ENCODE assay signal across 26 cellular contexts in genomic region chr20:24970743-24971142, GRCh38. TPM values are rescaled to one million over a fixed set of nuclear protein-coding genes. Genes with fewer than 3 reads are reported as not detected.
DNase-seq lines count a peak whose midpoint lies in the region; ATAC-seq and TF ChIP-seq lines count a peak whose summit lies in the region.
"Had no signal": no experiment of that assay in that cellular context is flagged by ENCODE, and none has a peak within 500 bp of the region (broad histone marks: within the 10 kb centered on the region; RNA-seq: fewer than 3 reads in every experiment).

No MANE protein-coding gene starts in this region.

- 93% methylated on average over 7 of the region's 7 CpGs for WGBS in suprapubic skin

- CTCF ChIA-PET in activated CD4-positive, alpha-beta memory T cell treated with anti-CD3 and anti-CD28 coated beads, Interleukin-2, amount 10 ng/mL, durations not matched to agents 7 days and 5 days (lab: Charles Lee), result no interaction called here
- CTCF ChIA-PET in activated CD4-positive, alpha-beta memory T cell treated with anti-CD3 and anti-CD28 coated beads for 36 hours (lab: Charles Lee), result no interaction called here

- intact Hi-C loops in activated CD4-positive, alpha-beta memory T cell treated with anti-CD3 and anti-CD28 coated beads for 36 hours (cut with micrococcal nuclease), result no loop called here

- no peak for TF ChIP-seq POLR2A in suprapubic skin (IDR thresholded peaks at IDR 0.05)

- H3K4me1 ChIP-seq in suprapubic skin, result no peaks in the 10 kb centered on the region
- H3K4me1 ChIP-seq: esophagus muscularis mucosa, gastrocnemius medialis had no signal

- H3K4me3 ChIP-seq in suprapubic skin, result no peak overlapping the region
- H3K4me3 ChIP-seq: esophagus muscularis mucosa, gastrocnemius medialis, MG63, psoas muscle had no signal

- H3K27me3 ChIP-seq in suprapubic skin, result no peaks in the 10 kb centered on the region
- H3K27me3 ChIP-seq: esophagus muscularis mucosa, gastrocnemius medialis, MG63 had no signal

- no peak for TF ChIP-seq EP300 in suprapubic skin (IDR thresholded peaks at IDR 0.05)

- H3K4me3 Mint-ChIP-seq in activated CD4-positive, alpha-beta memory T cell treated with anti-CD3 and anti-CD28 coated beads, Interleukin-2, amount 10 ng/mL, durations not matched to agents 7 days and 5 days, result no peak overlapping the region
- H3K4me3 Mint-ChIP-seq in activated CD4-positive, alpha-beta memory T cell treated with anti-CD3 and anti-CD28 coated beads for 36 hours, result no peak overlapping the region
- no peak overlapping the region for H3K4me3 Mint-ChIP-seq in T-helper 17 cell
- peak overlapping the region in 2 of 8 donors; percentile 2 to 10 for H3K4me3 Mint-ChIP-seq in naive B cell
- H3K4me3 Mint-ChIP-seq in progenitor cell of endocrine pancreas (ENCODE audit: low read depth), result no peak overlapping the region
- H3K4me3 Mint-ChIP-seq: activated naive CD4-positive, alpha-beta T cell treated with anti-CD3 and anti-CD28 coated beads for 36 hours; IgD-negative memory B cell; nephron; T-helper 1 cell treated with Interleukin-12 subunit alpha and Interleukin-12 subunit beta and Interleukin-4 antibody, amounts not matched to agents 30 μg/mL and 1 μg/mL, for 36 hours had no signal

- H3K27ac Mint-ChIP-seq in activated CD4-positive, alpha-beta memory T cell treated with anti-CD3 and anti-CD28 coated beads, Interleukin-2, amount 10 ng/mL, durations not matched to agents 7 days and 5 days, result no peak overlapping the region
- no peak overlapping the region for H3K27ac Mint-ChIP-seq in activated CD4-positive, alpha-beta memory T cell treated with anti-CD3 and anti-CD28 coated beads for 36 hours
- peak overlapping the region; percentile 80 for H3K27ac Mint-ChIP-seq in T-helper 17 cell
- H3K27ac Mint-ChIP-seq in naive B cell, result peak overlapping the region in 4 of 6 donors; percentile 13 to 77 (median 54)
- H3K27ac Mint-ChIP-seq in progenitor cell of endocrine pancreas, result no peak overlapping the region
- H3K27ac Mint-ChIP-seq: activated naive CD4-positive, alpha-beta T cell treated with anti-CD3 and anti-CD28 coated beads for 36 hours; nephron had no signal

- no peaks in the 10 kb centered on the region for H3K27me3 Mint-ChIP-seq in activated CD4-positive, alpha-beta memory T cell treated with anti-CD3 and anti-CD28 coated beads, Interleukin-2, amount 10 ng/mL, durations not matched to agents 7 days and 5 days
- H3K27me3 Mint-ChIP-seq in activated CD4-positive, alpha-beta memory T cell treated with anti-CD3 and anti-CD28 coated beads for 36 hours, result no peaks in the 10 kb centered on the region
- H3K27me3 Mint-ChIP-seq in T-helper 17 cell (no peaks in the 10 kb centered on the region), naive B cell (no peaks in the 10 kb centered on the region), progenitor cell of endocrine pancreas (no peaks in the 10 kb centered on the region)
- H3K27me3 Mint-ChIP-seq: IgD-negative memory B cell had no signal

- peaks cover 1% of the 10 kb centered on the region for H3K4me1 Mint-ChIP-seq in activated CD4-positive, alpha-beta memory T cell treated with anti-CD3 and anti-CD28 coated beads, Interleukin-2, amount 10 ng/mL, durations not matched to agents 7 days and 5 days
- no peaks in the 10 kb centered on the region for H3K4me1 Mint-ChIP-seq in activated CD4-positive, alpha-beta memory T cell treated with anti-CD3 and anti-CD28 coated beads for 36 hours (ENCODE audit: low read depth)
- H3K4me1 Mint-ChIP-seq in T-helper 17 cell (peaks cover 14% of the 10 kb centered on the region), naive B cell (peaks cover 7 to 10% (median 10%) of the 10 kb centered on the region in 3 donors), progenitor cell of endocrine pancreas (ENCODE audit: low read depth) (no peaks in the 10 kb centered on the region)
- H3K4me1 Mint-ChIP-seq: IgD-negative memory B cell, nephron had no signal

- no peak for TF ChIP-seq CTCF in suprapubic skin (IDR thresholded peaks at IDR 0.05)
- no peak for TF ChIP-seq CTCF in progenitor cell of endocrine pancreas (IDR thresholded peaks at IDR 0.05; ENCODE audit: unreplicated experiment)

- no peak for ATAC-seq in T-helper 17 cell
- ATAC-seq in naive B cell (ENCODE audit: low read depth in 2 of 2), result no peak
- no peak for ATAC-seq in GM18519 (IDR thresholded peaks at IDR 0.05; ENCODE audit: low FRiP score, unreplicated experiment)
- ATAC-seq in HG02623 (IDR thresholded peaks at IDR 0.05; ENCODE audit: unreplicated experiment), result no peak
- ATAC-seq: gastrocnemius medialis, PC-3, psoas muscle had no signal

- no peak overlapping the region for H3K27ac ChIP-seq in suprapubic skin
- H3K27ac ChIP-seq: esophagus muscularis mucosa, gastrocnemius medialis, psoas muscle had no signal

- peak; percentile 13 for DNase-seq in activated CD4-positive, alpha-beta memory T cell treated with anti-CD3 and anti-CD28 coated beads, Interleukin-2, amount 10 ng/mL, durations not matched to agents 7 days and 5 days
- DNase-seq in activated CD4-positive, alpha-beta memory T cell treated with anti-CD3 and anti-CD28 coated beads for 36 hours, result no peak
- DNase-seq in T-helper 17 cell (no peak), naive B cell (no peak), suprapubic skin (ENCODE audit: low spot score in 2 of 2) (peak; percentile 32 to 40), progenitor cell of endocrine pancreas (ENCODE audit: low spot score, unreplicated experiment) (no peak)
- DNase-seq: activated naive CD4-positive, alpha-beta T cell treated with anti-CD3 and anti-CD28 coated beads for 36 hours; aorta; C1 segment of cervical spinal cord; central memory CD4-positive, alpha-beta T cell; gastrocnemius medialis; mesendoderm; MG63; NCI-H1436 treated with DMSO at 0.1 percent for 48 hours; NCI-H526 treated with DMSO at 0.1 percent for 48 hours; PC-3; psoas muscle; SIG-M5; stimulated activated CD4-positive, alpha-beta T cell treated with anti-CD3 and anti-CD28 coated beads, Interleukin-4, amount 100 ng/mL, for 24 hours had no signal

- no peaks in the 10 kb centered on the region for H3K9me3 ChIP-seq in T-helper 17 cell (ENCODE audit: control insufficient read depth, low read length, poor library complexity, severe bottlenecking)
- no peaks in the 10 kb centered on the region for H3K9me3 ChIP-seq in suprapubic skin
- H3K9me3 ChIP-seq: esophagus muscularis mucosa, gastrocnemius medialis, MG63, psoas muscle had no signal

- peaks cover 3% of the 10 kb centered on the region for H3K9me3 Mint-ChIP-seq in activated CD4-positive, alpha-beta memory T cell treated with anti-CD3 and anti-CD28 coated beads, Interleukin-2, amount 10 ng/mL, durations not matched to agents 7 days and 5 days
- peaks cover 3% of the 10 kb centered on the region for H3K9me3 Mint-ChIP-seq in activated CD4-positive, alpha-beta memory T cell treated with anti-CD3 and anti-CD28 coated beads for 36 hours
- H3K9me3 Mint-ChIP-seq in naive B cell, result peaks cover 0 to 6% (median 0%) of the 10 kb centered on the region in 7 donors
- peaks cover 5% of the 10 kb centered on the region for H3K9me3 Mint-ChIP-seq in progenitor cell of endocrine pancreas (ENCODE audit: low read depth)

- POLR2A ChIA-PET in activated CD4-positive, alpha-beta memory T cell treated with anti-CD3 and anti-CD28 coated beads, Interleukin-2, amount 10 ng/mL, durations not matched to agents 7 days and 5 days (lab: Charles Lee), result interaction anchor here (0.9 kb wide), 1 partner anchor 9 kb away, joined by 3 read pairs; no protein-coding TSS in a partner anchor
- POLR2A ChIA-PET in activated CD4-positive, alpha-beta memory T cell treated with anti-CD3 and anti-CD28 coated beads for 36 hours (lab: Charles Lee), result no interaction called here

- H3K36me3 ChIP-seq in suprapubic skin, result peaks cover 80% of the 10 kb centered on the region
- H3K36me3 ChIP-seq: MG63 had no signal

- peaks cover 67% of the 10 kb centered on the region for H3K36me3 Mint-ChIP-seq in activated CD4-positive, alpha-beta memory T cell treated with anti-CD3 and anti-CD28 coated beads, Interleukin-2, amount 10 ng/mL, durations not matched to agents 7 days and 5 days (ENCODE audit: low read depth)
- H3K36me3 Mint-ChIP-seq in activated CD4-positive, alpha-beta memory T cell treated with anti-CD3 and anti-CD28 coated beads for 36 hours, result peaks cover 37% of the 10 kb centered on the region
- peaks cover 19% of the 10 kb centered on the region for H3K36me3 Mint-ChIP-seq in T-helper 17 cell (ENCODE audit: low read depth)
- peaks cover 39 to 44% of the 10 kb centered on the region in 2 donors for H3K36me3 Mint-ChIP-seq in naive B cell
- peaks cover 27% of the 10 kb centered on the region for H3K36me3 Mint-ChIP-seq in progenitor cell of endocrine pancreas (ENCODE audit: insufficient read depth)

RNA-seq across cellular contexts. Expression of gene CST7, which starts 21.7 kb away (rescaled TPM):
- total RNA-seq in activated CD4-positive, alpha-beta memory T cell treated with anti-CD3 and anti-CD28 coated beads, Interleukin-2, amount 10 ng/mL, durations not matched to agents 7 days and 5 days, result 100 to 1,000 TPM; 178 to 182 TPM
- total RNA-seq in activated CD4-positive, alpha-beta memory T cell treated with anti-CD3 and anti-CD28 coated beads for 36 hours, result 10 to 100 TPM; 81.8 to 83.1 TPM
- total RNA-seq in T-helper 17 cell (10 to 100 TPM; 10.7 to 22.8 TPM), suprapubic skin (1 to 10 TPM in 2 of 4 donors, under 1 TPM in 1, not detected in 1; 0.97 to 4.1 (median 2.7) TPM), progenitor cell of endocrine pancreas (not detected in 2 replicates)
- polyA plus RNA-seq in naive B cell (ENCODE audit: low read depth in 6 of 6), result 1 to 10 TPM in 5 of 6 donors, under 1 TPM in 1; 0.65 to 4.6 (median 2.7) TPM
- total RNA-seq: A673, PC-3 had no signal

RNA-seq across cellular contexts. Expression of gene APMAP, which starts 21.8 kb away (rescaled TPM):
- 10 to 100 TPM; 44.1 to 46.5 TPM for total RNA-seq in activated CD4-positive, alpha-beta memory T cell treated with anti-CD3 and anti-CD28 coated beads, Interleukin-2, amount 10 ng/mL, durations not matched to agents 7 days and 5 days
- 10 to 100 TPM; 45.5 to 46.6 TPM for total RNA-seq in activated CD4-positive, alpha-beta memory T cell treated with anti-CD3 and anti-CD28 coated beads for 36 hours
- 10 to 100 TPM; 24.6 to 26.2 TPM for total RNA-seq in T-helper 17 cell
- 10 to 100 TPM; 41.4 to 71.6 (median 48.7) TPM for polyA plus RNA-seq in naive B cell (ENCODE audit: low read depth in 6 of 6)
- 10 to 100 TPM; 61.8 to 89.3 (median 69.9) TPM for total RNA-seq in suprapubic skin
- 81.0 and 81.3 TPM in 2 replicates for total RNA-seq in progenitor cell of endocrine pancreas

Comparison
In these comparisons a context has a peak if more than half of its experiments do, and no peak if none do; other contexts are left out.
1. DNase-seq: peak in activated CD4-positive, alpha-beta memory T cell treated with anti-CD3 and anti-CD28 coated beads, Interleukin-2, amount 10 ng/mL, durations not matched to agents 7 days and 5 days (single experiment) and suprapubic skin (2 of 2); none in activated CD4-positive, alpha-beta memory T cell treated with anti-CD3 and anti-CD28 coated beads for 36 hours (single experiment), T-helper 17 cell (0 of 3), naive B cell (single experiment) and progenitor cell of endocrine pancreas (single experiment).
2. H3K27ac Mint-ChIP-seq: peak in T-helper 17 cell (single experiment) and naive B cell (4 of 6); none in activated CD4-positive, alpha-beta memory T cell treated with anti-CD3 and anti-CD28 coated beads, Interleukin-2, amount 10 ng/mL, durations not matched to agents 7 days and 5 days (single experiment), activated CD4-positive, alpha-beta memory T cell treated with anti-CD3 and anti-CD28 coated beads for 36 hours (single experiment) and progenitor cell of endocrine pancreas (single experiment).